In genomic region chr6:41530476-41530875, GRCh38 we compare ENCODE assay signal across 19 cellular contexts.
"Had no signal": no experiment of that assay in that cellular context is flagged by ENCODE, and none has a peak within 500 bp of the region (broad histone marks: within the 10 kb centered on the region; RNA-seq: fewer than 3 reads in every experiment).

No MANE protein-coding gene starts in this region.

- H3K27me3 ChIP-seq: breast epithelium had no signal

- H3K27ac ChIP-seq: breast epithelium, KMS-11, SK-N-MC, VCaP had no signal

- H3K9me3 ChIP-seq: breast epithelium had no signal

- H3K36me3 Mint-ChIP-seq: activated naive CD8-positive, alpha-beta T cell treated with anti-CD3 and anti-CD28 coated beads, Interleukin-2, amount 10 ng/mL, durations not matched to agents 7 days and 5 days; T-cell had no signal

- ATAC-seq: activated CD8-positive, alpha-beta T cell treated with anti-CD3 and anti-CD28 coated beads for 36 hours; T-cell had no signal

- H3K4me3 ChIP-seq: breast epithelium had no signal

- H3K36me3 ChIP-seq: breast epithelium had no signal

- H3K9ac ChIP-seq: KMS-11 had no signal

- H3K27ac Mint-ChIP-seq: activated CD8-positive, alpha-beta T cell treated with anti-CD3 and anti-CD28 coated beads for 36 hours had no signal

- H3K4me3 Mint-ChIP-seq: activated CD8-positive, alpha-beta T cell treated with anti-CD3 and anti-CD28 coated beads for 36 hours had no signal

- DNase-seq: activated CD4-positive, alpha-beta T cell treated with anti-CD3 and anti-CD28 coated beads, Interleukin-2, amount 50 U/mL, for 1 hour; activated CD4-positive, CD25-positive, alpha-beta regulatory T cell; activated CD8-positive, alpha-beta memory T cell treated with anti-CD3 and anti-CD28 coated beads, Interleukin-2, amount 50 U/mL, for 4 hours; activated CD8-positive, alpha-beta T cell treated with anti-CD3 and anti-CD28 coated beads for 36 hours; activated naive CD8-positive, alpha-beta T cell treated with anti-CD3 and anti-CD28 coated beads, Interleukin-2, amount 10 ng/mL, durations not matched to agents 7 days and 5 days; aorta; caudate nucleus; NCI-H1092; NCI-H1930; NCI-H345; NCI-H510A; NCI-H526 treated with DMSO at 0.1 percent for 48 hours; NCI-H82; SIG-M5; T-cell had no signal

- H3K9me3 Mint-ChIP-seq: activated CD8-positive, alpha-beta T cell treated with anti-CD3 and anti-CD28 coated beads for 36 hours; activated naive CD8-positive, alpha-beta T cell treated with anti-CD3 and anti-CD28 coated beads, Interleukin-2, amount 10 ng/mL, durations not matched to agents 7 days and 5 days; T-cell had no signal
